Comparison of ENCODE assay signal across 14 cellular contexts in genomic region chr10:110141747-110142625, GRCh38.
DNase-seq lines count a peak whose midpoint lies in the region; ATAC-seq and TF ChIP-seq lines count a peak whose summit lies in the region.
"Had no signal": no experiment of that assay in that cellular context is flagged by ENCODE, and none has a peak within 500 bp of the region (broad histone marks: within the 10 kb centered on the region; RNA-seq: fewer than 3 reads in every experiment).

No MANE protein-coding gene starts in this region.

- WGBS in right cardiac atrium, result 48% methylated on average over 10 of the region's 10 CpGs
- 55% methylated on average over 10 of the region's 10 CpGs for WGBS in thyroid gland, 2 donors

- CTCF ChIA-PET in activated CD4-positive, alpha-beta memory T cell treated with anti-CD3 and anti-CD28 coated beads, Interleukin-2, amount 10 ng/mL, durations not matched to agents 7 days and 5 days (lab: Charles Lee), result interaction anchor here (0.6 to 2.9 kb wide), 17 partner anchors 15 to 427 kb away, joined by 3 to 27 read pairs (median 6); no protein-coding TSS in a partner anchor
- CTCF ChIA-PET in activated CD4-positive, alpha-beta memory T cell treated with anti-CD3 and anti-CD28 coated beads for 36 hours (lab: Charles Lee), result interaction anchor here (0.6 to 2.8 kb wide), 5 partner anchors 18 to 416 kb away, joined by 3 to 20 read pairs (median 4); no protein-coding TSS in a partner anchor

- H3K27ac ChIP-seq in right cardiac atrium (ENCODE audit: low read length) (peak overlapping the region; percentile 12), thyroid gland (no peak overlapping the region)
- H3K27ac ChIP-seq: PC-9 had no signal

- H3K4me1 ChIP-seq in right cardiac atrium (ENCODE audit: control insufficient read depth, insufficient read depth, low read length) (peaks cover 13% of the 10 kb centered on the region), thyroid gland (peaks cover 15 to 23% of the 10 kb centered on the region in 2 donors)

- TF ChIP-seq POLR2A in thyroid gland (IDR thresholded peaks at IDR 0.05), result no peak

- peaks cover 14% of the 10 kb centered on the region for H3K36me3 Mint-ChIP-seq in activated CD4-positive, alpha-beta memory T cell treated with anti-CD3 and anti-CD28 coated beads, Interleukin-2, amount 10 ng/mL, durations not matched to agents 7 days and 5 days (ENCODE audit: low read depth)
- H3K36me3 Mint-ChIP-seq in activated CD4-positive, alpha-beta memory T cell treated with anti-CD3 and anti-CD28 coated beads for 36 hours, result no peaks in the 10 kb centered on the region

- no peaks in the 10 kb centered on the region for H3K9me3 Mint-ChIP-seq in activated CD4-positive, alpha-beta memory T cell treated with anti-CD3 and anti-CD28 coated beads, Interleukin-2, amount 10 ng/mL, durations not matched to agents 7 days and 5 days
- no peaks in the 10 kb centered on the region for H3K9me3 Mint-ChIP-seq in activated CD4-positive, alpha-beta memory T cell treated with anti-CD3 and anti-CD28 coated beads for 36 hours
- H3K9me3 Mint-ChIP-seq: activated T-helper 2 cell treated with anti-CD3 and anti-CD28 coated beads, Interferon-gamma antibody, Interleukin-2, Interleukin-4, amounts not matched to agents 10 μg/mL and 5 μg/mL and 100 μg/mL, durations not matched to agents 14 hours and 24 hours and 36 hours had no signal

- peaks cover 50% of the 10 kb centered on the region for H3K4me1 Mint-ChIP-seq in activated CD4-positive, alpha-beta memory T cell treated with anti-CD3 and anti-CD28 coated beads, Interleukin-2, amount 10 ng/mL, durations not matched to agents 7 days and 5 days
- H3K4me1 Mint-ChIP-seq in activated CD4-positive, alpha-beta memory T cell treated with anti-CD3 and anti-CD28 coated beads for 36 hours (ENCODE audit: low read depth), result peaks cover 30% of the 10 kb centered on the region

- intact Hi-C loops in activated CD4-positive, alpha-beta memory T cell treated with anti-CD3 and anti-CD28 coated beads for 36 hours (cut with micrococcal nuclease), result loop anchor here (2.0 kb wide), 1 partner anchor 15 kb away; no protein-coding TSS in a partner anchor
- intact Hi-C loops in right cardiac atrium (cut with DNase I) (loop anchor here in 2 of 4 donors (5.0 to 10.0 kb wide), 2 partner anchors 63 to 140 kb away; partner anchors contain the start of gene MXI1 (in 1 of the 2)), thyroid gland (cut with DNase I) (loop anchor here (5.0 kb wide), 1 partner anchor 65 kb away; the partner anchor contains the start of gene MXI1)

- no peaks in the 10 kb centered on the region for H3K36me3 ChIP-seq in thyroid gland

- POLR2A ChIA-PET in activated CD4-positive, alpha-beta memory T cell treated with anti-CD3 and anti-CD28 coated beads, Interleukin-2, amount 10 ng/mL, durations not matched to agents 7 days and 5 days (lab: Charles Lee), result interaction anchor here (0.6 to 4.8 kb wide), 9 partner anchors 15 to 360 kb away, joined by 3 to 36 read pairs (median 3); partner anchors contain the start of gene MXI1
- POLR2A ChIA-PET in activated CD4-positive, alpha-beta memory T cell treated with anti-CD3 and anti-CD28 coated beads for 36 hours (lab: Charles Lee), result interaction anchor here (0.7 kb wide), 1 partner anchor 151 kb away, joined by 4 read pairs; no protein-coding TSS in a partner anchor

- DNase-seq in activated CD4-positive, alpha-beta memory T cell treated with anti-CD3 and anti-CD28 coated beads, Interleukin-2, amount 10 ng/mL, durations not matched to agents 7 days and 5 days, result no peak
- DNase-seq in activated CD4-positive, alpha-beta memory T cell treated with anti-CD3 and anti-CD28 coated beads for 36 hours, result no peak
- DNase-seq in UCSD-AML1 (lab: John Stamatoyannopoulos, UW; ENCODE audit: unreplicated experiment) (peak; percentile 75), right cardiac atrium (peak; percentile 53 to 78 (median 76)), thyroid gland (peak; percentile 63 to 78), NCI-H2107 treated with DMSO at 0.1 percent for 48 hours (lab: John Stamatoyannopoulos, UW; ENCODE audit: unreplicated experiment) (no peak), SK-N-DZ (ENCODE audit: low spot score) (no peak)
- DNase-seq: activated CD4-positive, CD25-positive, alpha-beta regulatory T cell; central memory CD4-positive, alpha-beta T cell; NCI-H2081; PC-9; stimulated activated CD4-positive, alpha-beta T cell treated with anti-CD3 and anti-CD28 coated beads, Interleukin-4, amount 100 ng/mL, for 24 hours had no signal

- no peaks in the 10 kb centered on the region for H3K27me3 ChIP-seq in right cardiac atrium (ENCODE audit: control insufficient read depth, insufficient read depth)
- no peaks in the 10 kb centered on the region for H3K27me3 ChIP-seq in thyroid gland

- TF ChIP-seq CTCF in thyroid gland (IDR thresholded peaks at IDR 0.05), result no peak

- H3K27me3 Mint-ChIP-seq in activated CD4-positive, alpha-beta memory T cell treated with anti-CD3 and anti-CD28 coated beads, Interleukin-2, amount 10 ng/mL, durations not matched to agents 7 days and 5 days, result peaks cover 17% of the 10 kb centered on the region
- H3K27me3 Mint-ChIP-seq in activated CD4-positive, alpha-beta memory T cell treated with anti-CD3 and anti-CD28 coated beads for 36 hours, result no peaks in the 10 kb centered on the region

- ATAC-seq in right cardiac atrium (peak; percentile 64 to 75), GM21381 (IDR thresholded peaks at IDR 0.05; ENCODE audit: unreplicated experiment) (no peak)

- no peaks in the 10 kb centered on the region for H3K9me3 ChIP-seq in right cardiac atrium (ENCODE audit: control insufficient read depth, low read length)
- H3K9me3 ChIP-seq in thyroid gland, result no peaks in the 10 kb centered on the region

- H3K4me3 Mint-ChIP-seq in activated CD4-positive, alpha-beta memory T cell treated with anti-CD3 and anti-CD28 coated beads, Interleukin-2, amount 10 ng/mL, durations not matched to agents 7 days and 5 days, result no peak overlapping the region
- no peak overlapping the region for H3K4me3 Mint-ChIP-seq in activated CD4-positive, alpha-beta memory T cell treated with anti-CD3 and anti-CD28 coated beads for 36 hours

- H3K4me3 ChIP-seq in right cardiac atrium (ENCODE audit: low read length), result no peak overlapping the region
- H3K4me3 ChIP-seq in thyroid gland (replicated peaks in 1 of 3), result no peak overlapping the region
- H3K4me3 ChIP-seq: PC-9 had no signal

- peak overlapping the region; percentile 33 for H3K27ac Mint-ChIP-seq in activated CD4-positive, alpha-beta memory T cell treated with anti-CD3 and anti-CD28 coated beads, Interleukin-2, amount 10 ng/mL, durations not matched to agents 7 days and 5 days
- H3K27ac Mint-ChIP-seq in activated CD4-positive, alpha-beta memory T cell treated with anti-CD3 and anti-CD28 coated beads for 36 hours, result no peak overlapping the region
- H3K27ac Mint-ChIP-seq: activated T-helper 2 cell treated with anti-CD3 and anti-CD28 coated beads, Interferon-gamma antibody, Interleukin-2, Interleukin-4, amounts not matched to agents 10 μg/mL and 5 μg/mL and 100 μg/mL, durations not matched to agents 14 hours and 24 hours and 36 hours had no signal

Comparison
In these comparisons a context has a peak if more than half of its experiments do, and no peak if none do; other contexts are left out.
1. DNase-seq: peak in UCSD-AML1 (single experiment), right cardiac atrium (3 of 3) and thyroid gland (2 of 2); none in activated CD4-positive, alpha-beta memory T cell treated with anti-CD3 and anti-CD28 coated beads, Interleukin-2, amount 10 ng/mL, durations not matched to agents 7 days and 5 days (single experiment), activated CD4-positive, alpha-beta memory T cell treated with anti-CD3 and anti-CD28 coated beads for 36 hours (single experiment), NCI-H2107 treated with DMSO at 0.1 percent for 48 hours (single experiment) and SK-N-DZ (single experiment).